In genomic region chr16:23523321-23523720, GRCh38 we compare ENCODE assay signal across 1 cellular context.
TF ChIP-seq lines count a peak whose summit lies in the region.

No MANE protein-coding gene starts in this region.

TF ChIP-seq in HepG2, 621 proteins besides CTCF, POLR2A, EP300 and RAD21:
- TF ChIP-seq ZNF383 (CRISPR knock-in tag; IDR thresholded peaks at IDR 0.05; ENCODE audit: borderline replicate concordance) (no peak), IRF9 (CRISPR knock-in tag; IDR thresholded peaks at IDR 0.05; ENCODE audit: borderline replicate concordance) (no peak), ZNF598 (CRISPR knock-in tag; IDR thresholded peaks at IDR 0.05; ENCODE audit: borderline replicate concordance) (no peak), SRSF9 (IDR thresholded peaks at IDR 0.05; ENCODE audit: borderline replicate concordance, insufficient read depth, low read depth, low read length, poor library complexity, severe bottlenecking) (no peak), ZNF224 (CRISPR knock-in tag; IDR thresholded peaks at IDR 0.05) (no peak), ZNF878 (CRISPR knock-in tag; IDR thresholded peaks at IDR 0.05) (no peak), ZNF580 (CRISPR knock-in tag; IDR thresholded peaks at IDR 0.05; ENCODE audit: borderline replicate concordance, low read depth) (no peak), ERF (CRISPR knock-in tag; IDR thresholded peaks at IDR 0.05) (no peak), ZBTB38 (CRISPR knock-in tag; IDR thresholded peaks at IDR 0.05) (no peak), JDP2 (CRISPR knock-in tag; IDR thresholded peaks at IDR 0.05; ENCODE audit: borderline replicate concordance) (no peak), FOXA3 (CRISPR knock-in tag; IDR thresholded peaks at IDR 0.05) (no peak), ZFP37 (CRISPR knock-in tag; IDR thresholded peaks at IDR 0.05; ENCODE audit: borderline replicate concordance) (no peak), ZNF746 (CRISPR knock-in tag; IDR thresholded peaks at IDR 0.05) (no peak), ZSCAN31 (CRISPR knock-in tag; IDR thresholded peaks at IDR 0.05; ENCODE audit: low read depth) (no peak), ARID2 (CRISPR knock-in tag; IDR thresholded peaks at IDR 0.05; ENCODE audit: borderline replicate concordance) (no peak)
